1 cellular context compared by ENCODE assay signal in genomic region chr12:9751204-9752144, GRCh38.
TF ChIP-seq lines count a peak whose summit lies in the region.

No MANE protein-coding gene starts in this region.

TF ChIP-seq in GM23338, 12 proteins besides CTCF, POLR2A, EP300 and RAD21 (continued from another document):
- TF ChIP-seq ZNF462 (CRISPR knock-in tag; IDR thresholded peaks at IDR 0.05): no peak
- TF ChIP-seq POLR2AphosphoS5 (IDR thresholded peaks at IDR 0.05; ENCODE audit: low read depth): no peak
TF ChIP-seq in GM23338: peak in this region for 0.
